Comparison of ENCODE assay signal across 8 cellular contexts in genomic region chr18:75161629-75162028, GRCh38. TPM values are rescaled to one million over a fixed set of nuclear protein-coding genes. Genes with fewer than 3 reads are reported as not detected.
DNase-seq lines count a peak whose midpoint lies in the region; ATAC-seq and TF ChIP-seq lines count a peak whose summit lies in the region.

No MANE protein-coding gene starts in this region.

- peak; percentile 19 for DNase-seq in activated gamma-delta T cell treated with Interleukin-2 at 50 U/mL for 16 hours
- no peak for DNase-seq in activated gamma-delta T cell (lab: John Stamatoyannopoulos, UW)
- peak; percentile 81 for DNase-seq in KBM-7
- DNase-seq in effector memory CD8-positive, alpha-beta T cell: peak in 1 of 3 experiments; percentile 10
- peak; percentile 64 for DNase-seq in pons (ENCODE audit: low spot score)
- no peak for DNase-seq in hepatocyte (ENCODE audit: low spot score)

- no peak overlapping the region for H3K27ac ChIP-seq in SU-DHL-6 (ENCODE audit: low read depth, low read length)
- no peak overlapping the region for H3K27ac ChIP-seq in hepatocyte

- H3K4me3 Mint-ChIP-seq in effector memory CD8-positive, alpha-beta T cell: peak overlapping the region; percentile 82 to 84

- peak; percentile 35 for ATAC-seq in effector memory CD8-positive, alpha-beta T cell (replicated peaks)
- ATAC-seq in HG03439 (IDR thresholded peaks at IDR 0.05; ENCODE audit: unreplicated experiment): no peak

- H3K9me3 ChIP-seq in SU-DHL-6 (ENCODE audit: insufficient read depth, low read length): no peaks in the 10 kb centered on the region
- no peaks in the 10 kb centered on the region for H3K9me3 ChIP-seq in hepatocyte (ENCODE audit: low read depth)

- in situ Hi-C loops in KBM-7 (cut with MboI; ENCODE audit: low pct_unique_long_range_greater_than_20kb, low sequenced_read_pairs): no loop called here

- H2AFZ ChIP-seq in SU-DHL-6 (ENCODE audit: low read depth, low read length, severe bottlenecking): no peak overlapping the region
- H2AFZ ChIP-seq in hepatocyte: no peak overlapping the region

- WGBS in hepatocyte (ENCODE audit: low lambda C conversion rate, missing lambda C conversion rate): 92% methylated on average over 11 of the region's 11 CpGs

- peaks cover 6 to 66% of the 10 kb centered on the region in 2 donors for H3K27me3 Mint-ChIP-seq in effector memory CD8-positive, alpha-beta T cell

- no peaks in the 10 kb centered on the region for H3F3A ChIP-seq in SU-DHL-6 (ENCODE audit: insufficient read depth)

- no peaks in the 10 kb centered on the region for H3K36me3 Mint-ChIP-seq in effector memory CD8-positive, alpha-beta T cell (ENCODE audit: insufficient read depth)

- H4K20me1 ChIP-seq in SU-DHL-6 (ENCODE audit: low read depth, low read length) (no peaks in the 10 kb centered on the region), hepatocyte (ENCODE audit: insufficient read depth, poor library complexity, severe bottlenecking) (no peaks in the 10 kb centered on the region)

- H3K4me1 ChIP-seq in hepatocyte (ENCODE audit: insufficient read depth): no peaks in the 10 kb centered on the region

- H3K4me2 ChIP-seq in SU-DHL-6 (ENCODE audit: low read depth, low read length, poor library complexity, severe bottlenecking) (peak overlapping the region; percentile 34), hepatocyte (no peak overlapping the region)

- H3K36me3 ChIP-seq in SU-DHL-6 (ENCODE audit: low read length) (no peaks in the 10 kb centered on the region), hepatocyte (replicated peaks; ENCODE audit: insufficient read depth, low read depth) (no peaks in the 10 kb centered on the region)

- H3K4me3 ChIP-seq in SU-DHL-6 (ENCODE audit: insufficient read depth, low read length, poor library complexity, severe bottlenecking): no peak overlapping the region
- H3K4me3 ChIP-seq in hepatocyte: no peak overlapping the region

- H3K9ac ChIP-seq in SU-DHL-6 (ENCODE audit: low read length): no peak overlapping the region

- H3K27ac Mint-ChIP-seq in effector memory CD8-positive, alpha-beta T cell: peak overlapping the region; percentile 28 to 51

- no peaks in the 10 kb centered on the region for H3K27me3 ChIP-seq in SU-DHL-6 (ENCODE audit: low read length)
- no peaks in the 10 kb centered on the region for H3K27me3 ChIP-seq in hepatocyte

- H3K79me2 ChIP-seq in SU-DHL-6 (ENCODE audit: insufficient read depth, low read length) (no peaks in the 10 kb centered on the region), hepatocyte (no peaks in the 10 kb centered on the region)

- TF ChIP-seq CTCF in SU-DHL-6 (IDR thresholded peaks at IDR 0.05; ENCODE audit: insufficient read depth, low read length, poor library complexity, severe bottlenecking) (no peak), hepatocyte (IDR thresholded peaks at IDR 0.05; ENCODE audit: poor library complexity) (no peak)

- H3K9me2 ChIP-seq in SU-DHL-6 (replicated peaks; ENCODE audit: insufficient read depth, low read length): no peaks in the 10 kb centered on the region
- H3K9me2 ChIP-seq in hepatocyte (replicated peaks; ENCODE audit: insufficient read depth): no peaks in the 10 kb centered on the region

- H3K4me1 Mint-ChIP-seq in effector memory CD8-positive, alpha-beta T cell (ENCODE audit: low read depth in 2 of 2): peaks cover 8 to 9% of the 10 kb centered on the region in 2 donors

- H3K9me3 Mint-ChIP-seq in effector memory CD8-positive, alpha-beta T cell: no peaks in the 10 kb centered on the region

RNA-seq across cellular contexts. Expression of gene PTGR3, which starts 47.3 kb away (rescaled TPM):
- 25.7 and 30.7 TPM in 2 replicates for total RNA-seq in hepatocyte
- polyA plus RNA-seq in hepatocyte: 24.4 and 32.2 TPM in 2 replicates

RNA-seq across cellular contexts. Expression of gene TSHZ1, which starts 49.0 kb away (rescaled TPM):
- total RNA-seq in hepatocyte: 13.1 TPM in 2 replicates
- 8.5 and 12.7 TPM in 2 replicates for polyA plus RNA-seq in hepatocyte

Comparison
In these comparisons a context has a peak if more than half of its experiments do, and no peak if none do; other contexts are left out.
1. DNase-seq: peak in activated gamma-delta T cell treated with Interleukin-2 at 50 U/mL for 16 hours (single experiment), KBM-7 (single experiment) and pons (single experiment); none in activated gamma-delta T cell (single experiment) and hepatocyte (single experiment).